In genomic region chrX:43655151-43655676, GRCh38 we compare ENCODE assay signal across 8 cellular contexts. TPM values are rescaled to one million over a fixed set of nuclear protein-coding genes. Genes with fewer than 3 reads are reported as not detected.
A peak's percentile ranks its signal among the peaks of the same experiment; 100 is the strongest.
DNase-seq lines count a peak whose midpoint lies in the region; ATAC-seq and TF ChIP-seq lines count a peak whose summit lies in the region.

No MANE protein-coding gene starts in this region.

- intact Hi-C loops in natural killer cell (cut with micrococcal nuclease): no loop called here

- H3K9me3 Mint-ChIP-seq in natural killer cell: no peaks in the 10 kb centered on the region

- no peak for TF ChIP-seq EP300 in upper lobe of left lung (IDR thresholded peaks at IDR 0.05)

- H3K27me3 ChIP-seq in MG63 (no peaks in the 10 kb centered on the region; the same call in 1 of the 2 replicates), upper lobe of left lung (no peaks in the 10 kb centered on the region)

- H3K4me1 Mint-ChIP-seq in natural killer cell: peaks cover 8 to 15% of the 10 kb centered on the region in 2 donors

- WGBS in upper lobe of left lung, 2 donors: 45% methylated on average over 36 of the region's 40 CpGs; no CpG with 5 or more reads in 1 of the 2 donors

- ATAC-seq in natural killer cell (no peak), upper lobe of left lung (ENCODE audit: low FRiP score in 2 of 2) (peak; percentile 45 to 62)

- H3K9me3 ChIP-seq in MG63 (no peaks in the 10 kb centered on the region), upper lobe of left lung (no peaks in the 10 kb centered on the region)

- TF ChIP-seq CTCF in fibroblast of the aortic adventitia (IDR thresholded peaks at IDR 0.05; ENCODE audit: insufficient read depth, low read length): no peak
- no peak for TF ChIP-seq CTCF in natural killer cell (IDR thresholded peaks at IDR 0.05)
- no peak for TF ChIP-seq CTCF in upper lobe of left lung (IDR thresholded peaks at IDR 0.05)

- H3K27ac Mint-ChIP-seq in natural killer cell: peak overlapping the region in 1 of 2 donors; percentile 92

- H3K36me3 Mint-ChIP-seq in natural killer cell: no peaks in the 10 kb centered on the region

- peak in 2 of 3 experiments; percentile 2 to 13 for DNase-seq in NCI-H1417 (lab: John Stamatoyannopoulos, UW)
- no peak for DNase-seq in NCI-H1417 treated with DMSO at 0.1 percent for 48 hours (lab: John Stamatoyannopoulos, UW)
- DNase-seq in MG63: peak; percentile 34
- DNase-seq in activated effector memory CD4-positive, alpha-beta T cell treated with Interleukin-2 at 50 U/mL for 16 hours: peak; percentile 9
- peak; percentile 31 for DNase-seq in fibroblast of the aortic adventitia (ENCODE audit: low read depth)
- DNase-seq in natural killer cell: peak; percentile 15
- peak in 1 of 2 donors; percentile 33 for DNase-seq in upper lobe of left lung
- DNase-seq in RPMI8226: no peak

- H3K27ac ChIP-seq in upper lobe of left lung: peak overlapping the region; percentile 84 to 98 (median 90)

- H3K36me3 ChIP-seq in MG63: no peaks in the 10 kb centered on the region
- H3K36me3 ChIP-seq in upper lobe of left lung: no peaks in the 10 kb centered on the region

- H3K4me3 ChIP-seq in MG63 (peak overlapping the region; percentile 56), fibroblast of the aortic adventitia (ENCODE audit: low read depth, low read length) (peak overlapping the region; percentile 67), upper lobe of left lung (peak overlapping the region; percentile 47 to 75 (median 66))

- TF ChIP-seq POLR2A in upper lobe of left lung (IDR thresholded peaks at IDR 0.05): peak in 2 of 4 donors; percentile 4 to 12

- no peaks in the 10 kb centered on the region for H3K4me1 ChIP-seq in upper lobe of left lung

- H3K27me3 Mint-ChIP-seq in natural killer cell (ENCODE audit: low read depth in 2 of 2): peaks cover 0 to 13% of the 10 kb centered on the region in 2 donors

- H3K4me3 Mint-ChIP-seq in natural killer cell: peak overlapping the region; percentile 91

RNA-seq across cellular contexts. Expression of gene MAOA, which starts 0.9 kb away (rescaled TPM):
- total RNA-seq in MG63 (2014; rRNA removed; shearing (Covaris generic); ENCODE audit: low replicate concordance): 0.25 and 0.40 TPM in 2 replicates
- 4.7 and 9.6 TPM in 2 replicates for total RNA-seq in fibroblast of the aortic adventitia (ENCODE audit: low replicate concordance)
- under 1 TPM in 1 of 3 donors, not detected in 2; 0.05 TPM for total RNA-seq in natural killer cell
- 100 to 1,000 TPM; 112 to 300 (median 204) TPM for total RNA-seq in upper lobe of left lung

Comparison
In these comparisons a context has a peak if more than half of its experiments do, and no peak if none do; other contexts are left out.
1. DNase-seq: peak in NCI-H1417 (2 of 3), MG63 (single experiment), activated effector memory CD4-positive, alpha-beta T cell treated with Interleukin-2 at 50 U/mL for 16 hours (single experiment), fibroblast of the aortic adventitia (single experiment) and natural killer cell (single experiment); none in NCI-H1417 treated with DMSO at 0.1 percent for 48 hours (single experiment) and RPMI8226 (single experiment).
2. ATAC-seq: peak in upper lobe of left lung (2 of 2); none in natural killer cell (0 of 3).
3. RNA of gene MAOA, which starts 0.9 kb away (total RNA-seq): 112 to 300 TPM in upper lobe of left lung; 4.7 to 9.6 TPM in fibroblast of the aortic adventitia, 0.25 to 0.40 TPM in MG63 and 0.05 TPM in natural killer cell; every median in the first group is over 10 times any median in the second.
4. Peak in every context shown above with its lines, with median percentiles within 50 percentile points of each other: H3K4me3 ChIP-seq.